Comparison of ENCODE assay signal across 13 cellular contexts in genomic region chrX:17654116-17654515, GRCh38.
DNase-seq lines count a peak whose midpoint lies in the region; ATAC-seq lines count a peak whose summit lies in the region.
"Had no signal": no experiment of that assay in that cellular context is flagged by ENCODE, and none has a peak within 500 bp of the region (broad histone marks: within the 10 kb centered on the region; RNA-seq: fewer than 3 reads in every experiment).

No MANE protein-coding gene starts in this region.

- peak overlapping the region in 2 of 3 donors; percentile 82 to 86 for H3K4me3 Mint-ChIP-seq in T-cell
- no peak overlapping the region for H3K4me3 Mint-ChIP-seq in activated CD8-positive, alpha-beta memory T cell treated with anti-CD3 and anti-CD28 coated beads, Interleukin-2, amount 10 ng/mL, durations not matched to agents 7 days and 5 days

- peaks cover 18 to 34% (median 28%) of the 10 kb centered on the region in 3 donors for H3K4me1 Mint-ChIP-seq in T-cell
- H3K4me1 Mint-ChIP-seq in activated CD8-positive, alpha-beta memory T cell treated with anti-CD3 and anti-CD28 coated beads, Interleukin-2, amount 10 ng/mL, durations not matched to agents 7 days and 5 days = peaks cover 21% of the 10 kb centered on the region

- no peaks in the 10 kb centered on the region for H3K36me3 Mint-ChIP-seq in T-cell
- peaks cover 2% of the 10 kb centered on the region for H3K36me3 Mint-ChIP-seq in activated CD8-positive, alpha-beta memory T cell treated with anti-CD3 and anti-CD28 coated beads, Interleukin-2, amount 10 ng/mL, durations not matched to agents 7 days and 5 days

- H3K27ac Mint-ChIP-seq in T-cell = no peak overlapping the region
- peak overlapping the region; percentile 47 for H3K27ac Mint-ChIP-seq in activated CD8-positive, alpha-beta memory T cell treated with anti-CD3 and anti-CD28 coated beads, Interleukin-2, amount 10 ng/mL, durations not matched to agents 7 days and 5 days

- peaks cover 11% of the 10 kb centered on the region in 2 donors for H3K27me3 Mint-ChIP-seq in T-cell
- peaks cover 10% of the 10 kb centered on the region for H3K27me3 Mint-ChIP-seq in activated CD8-positive, alpha-beta memory T cell treated with anti-CD3 and anti-CD28 coated beads, Interleukin-2, amount 10 ng/mL, durations not matched to agents 7 days and 5 days

- no peaks in the 10 kb centered on the region for H3K9me3 Mint-ChIP-seq in T-cell
- no peaks in the 10 kb centered on the region for H3K9me3 Mint-ChIP-seq in activated CD8-positive, alpha-beta memory T cell treated with anti-CD3 and anti-CD28 coated beads, Interleukin-2, amount 10 ng/mL, durations not matched to agents 7 days and 5 days (ENCODE audit: low read depth)

- POLR2A ChIA-PET in T-cell (lab: Charles Lee) = no interaction called here

- ATAC-seq in T-cell (replicated peaks in 1 of 4) = peak in 3 of 4 experiments; percentile 31 to 78 (median 37)
- ATAC-seq in activated CD8-positive, alpha-beta memory T cell treated with anti-CD3 and anti-CD28 coated beads, Interleukin-2, amount 10 ng/mL, durations not matched to agents 7 days and 5 days = peak; percentile 69
- ATAC-seq: right cardiac atrium had no signal

- CTCF ChIA-PET in T-cell (lab: Charles Lee) = no interaction called here
- CTCF ChIA-PET in activated CD8-positive, alpha-beta memory T cell treated with anti-CD3 and anti-CD28 coated beads, Interleukin-2, amount 10 ng/mL, durations not matched to agents 7 days and 5 days (lab: Charles Lee) = no interaction called here

- DNase-seq in T-cell = peak in 32 of 34 experiments; percentile 8 to 56 (median 38)
- DNase-seq in activated CD8-positive, alpha-beta memory T cell treated with anti-CD3 and anti-CD28 coated beads, Interleukin-2, amount 10 ng/mL, durations not matched to agents 7 days and 5 days = peak; percentile 47
- DNase-seq in central memory CD4-positive, alpha-beta T cell = peak; percentile 35
- DNase-seq in stimulated activated CD8-positive, alpha-beta memory T cell treated with anti-CD3 and anti-CD28 coated beads, Interleukin-12 subunit alpha, Interleukin-12 subunit beta, amount 100 ng/mL, for 4 hours (ENCODE audit: low read depth) = peak; percentile 19
- DNase-seq in 8988T = no peak
- DNase-seq in Kasumi-1 (lab: John Stamatoyannopoulos, UW) = no peak
- no peak for DNase-seq in A172 (ENCODE audit: low spot score)
- no peak for DNase-seq in medulla oblongata (ENCODE audit: extremely low spot score)
- DNase-seq: adrenal gland, C1 segment of cervical spinal cord, dermis blood vessel endothelial cell, foreskin fibroblast had no signal

Comparison
In these comparisons a context has a peak if more than half of its experiments do, and no peak if none do; other contexts are left out.
1. DNase-seq: peak in T-cell (32 of 34), activated CD8-positive, alpha-beta memory T cell treated with anti-CD3 and anti-CD28 coated beads, Interleukin-2, amount 10 ng/mL, durations not matched to agents 7 days and 5 days (single experiment), central memory CD4-positive, alpha-beta T cell (single experiment) and stimulated activated CD8-positive, alpha-beta memory T cell treated with anti-CD3 and anti-CD28 coated beads, Interleukin-12 subunit alpha, Interleukin-12 subunit beta, amount 100 ng/mL, for 4 hours (single experiment); none in 8988T (single experiment), Kasumi-1 (0 of 2), A172 (single experiment) and medulla oblongata (single experiment).